In genomic region chr12:13204428-13204827, GRCh38 we compare ENCODE assay signal across 11 cellular contexts. TPM values are rescaled to one million over a fixed set of nuclear protein-coding genes. Genes with fewer than 3 reads are reported as not detected.
A peak's percentile ranks its signal among the peaks of the same experiment; 100 is the strongest.
DNase-seq lines count a peak whose midpoint lies in the region; ATAC-seq and TF ChIP-seq lines count a peak whose summit lies in the region.
"Had no signal": no experiment of that assay in that cellular context is flagged by ENCODE, and none has a peak within 500 bp of the region (broad histone marks: within the 10 kb centered on the region; RNA-seq: fewer than 3 reads in every experiment).

No MANE protein-coding gene starts in this region.

- ATAC-seq in lower lobe of right lung, result no peak
- ATAC-seq: GM12878 had no signal

- H3K36me3 ChIP-seq in lower lobe of right lung, result peaks cover 6% of the 10 kb centered on the region
- H3K36me3 ChIP-seq in suprapubic skin, result peaks cover 8% of the 10 kb centered on the region

- intact Hi-C loops in lower lobe of right lung (cut with DNase I), result no loop called here

- TF ChIP-seq EP300 in suprapubic skin (IDR thresholded peaks at IDR 0.05), result no peak

- H3K4me3 ChIP-seq in lower lobe of right lung (no peak overlapping the region), suprapubic skin (no peak overlapping the region)
- H3K4me3 ChIP-seq: GM12878, upper lobe of left lung had no signal

- TF ChIP-seq POLR2A in suprapubic skin (IDR thresholded peaks at IDR 0.05), result no peak

- peaks cover 98% of the 10 kb centered on the region for H3K4me1 ChIP-seq in lower lobe of right lung
- peaks cover 98% of the 10 kb centered on the region for H3K4me1 ChIP-seq in suprapubic skin

- DNase-seq in LHCN-M2 (ENCODE audit: low read depth) (peak; percentile 72), brain pericyte (ENCODE audit: low read depth, low spot score) (peak; percentile 75), lower lobe of right lung (no peak), suprapubic skin (ENCODE audit: low spot score in 2 of 2) (no peak), NCI-H1694 (lab: John Stamatoyannopoulos, UW) (no peak), ureter (ENCODE audit: low spot score) (no peak), NCI-H226 (no peak)
- DNase-seq: activated CD4-positive, alpha-beta memory T cell treated with anti-CD3 and anti-CD28 coated beads, Interleukin-2, amount 10 ng/mL, durations not matched to agents 7 days and 5 days; activated naive CD8-positive, alpha-beta T cell treated with anti-CD3 and anti-CD28 coated beads for 36 hours; upper lobe of left lung had no signal

- H3K27me3 ChIP-seq in lower lobe of right lung (ENCODE audit: low read depth) (no peaks in the 10 kb centered on the region), suprapubic skin (no peaks in the 10 kb centered on the region)
- H3K27me3 ChIP-seq: upper lobe of left lung had no signal

- H3K9me3 ChIP-seq in lower lobe of right lung (no peaks in the 10 kb centered on the region), suprapubic skin (no peaks in the 10 kb centered on the region)
- H3K9me3 ChIP-seq: upper lobe of left lung had no signal

- 50% methylated on average over 12 of the region's 12 CpGs for WGBS in suprapubic skin

- TF ChIP-seq CTCF in lower lobe of right lung (IDR thresholded peaks at IDR 0.05), result no peak
- no peak for TF ChIP-seq CTCF in suprapubic skin (IDR thresholded peaks at IDR 0.05)

- H3K27ac ChIP-seq in lower lobe of right lung, result peak overlapping the region; percentile 66
- H3K27ac ChIP-seq in suprapubic skin, result peak overlapping the region; percentile 97

RNA-seq across cellular contexts. Expression of gene EMP1, which starts 7.9 kb away (rescaled TPM):
- 590 and 679 TPM in 2 replicates for total RNA-seq in LHCN-M2 (2014; rRNA removed)
- polyA plus RNA-seq in LHCN-M2 (2012), result 194 TPM
- 195 TPM for total RNA-seq in lower lobe of right lung
- 1,000 to 10,000 TPM in 2 of 4 donors, 100 to 1,000 TPM in 2; 569 to 2,226 (median 1,259) TPM for total RNA-seq in suprapubic skin
- total RNA-seq in ureter, result 193 TPM

Comparison
In these comparisons a context has a peak if more than half of its experiments do, and no peak if none do; other contexts are left out.
1. DNase-seq: peak in LHCN-M2 (single experiment) and brain pericyte (single experiment); none in lower lobe of right lung (single experiment), suprapubic skin (0 of 2), NCI-H1694 (single experiment), ureter (single experiment) and NCI-H226 (single experiment).